Comparison of ENCODE assay signal across 8 cellular contexts in genomic region chr2:227871375-227871788, GRCh38. TPM values are rescaled to one million over a fixed set of nuclear protein-coding genes. Genes with fewer than 3 reads are reported as not detected.
DNase-seq lines count a peak whose midpoint lies in the region; ATAC-seq, FAIRE-seq and TF ChIP-seq lines count a peak whose summit lies in the region.

Gene DAW1 (plus strand): TSS chr2:227871631. CDS start chr2:227871690, 59 bp downstream.

- peak; percentile 69 for DNase-seq in DMS 273 (lab: John Stamatoyannopoulos, UW; ENCODE audit: unreplicated experiment)
- DNase-seq in DMS 273 treated with DMSO at 0.1 percent for 48 hours (lab: John Stamatoyannopoulos, UW) = no peak
- DNase-seq in NCI-H2171 (lab: John Stamatoyannopoulos, UW) = peak; percentile 5
- DNase-seq in activated T-helper 9 cell treated with anti-CD3 and anti-CD28 coated beads, Interleukin-2, amount 50 U/mL, for 16 hours (ENCODE audit: low read depth) = peak; percentile 38
- peak; percentile 29 for DNase-seq in foreskin melanocyte
- DNase-seq in omental fat pad (ENCODE audit: low spot score) = no peak
- no peak for DNase-seq in GM19239 (ENCODE audit: insufficient read length, low spot score)

- ATAC-seq in omental fat pad (ENCODE audit: low FRiP score) = peak; percentile 24
- ATAC-seq in HG03095 (IDR thresholded peaks at IDR 0.05; ENCODE audit: unreplicated experiment) = no peak

- no peak for TF ChIP-seq CTCF in omental fat pad (IDR thresholded peaks at IDR 0.05)

- no peak for FAIRE-seq in GM19239 (lab: Jason Lieb, UNC)

RNA-seq across cellular contexts. Expression of gene DAW1, which starts in this region (rescaled TPM):
- 10 to 100 TPM in 1 of 4 donors, 1 to 10 TPM in 1, not detected in 2; 1.9 to 11.0 TPM for total RNA-seq in omental fat pad

Comparison
In these comparisons a context has a peak if more than half of its experiments do, and no peak if none do; other contexts are left out.
1. DNase-seq: peak in DMS 273 (single experiment), NCI-H2171 (single experiment), activated T-helper 9 cell treated with anti-CD3 and anti-CD28 coated beads, Interleukin-2, amount 50 U/mL, for 16 hours (single experiment) and foreskin melanocyte (single experiment); none in DMS 273 treated with DMSO at 0.1 percent for 48 hours (single experiment), omental fat pad (single experiment) and GM19239 (single experiment).